12 cellular contexts compared by ENCODE assay signal in genomic region chr12:123095074-123095694, GRCh38. TPM values are rescaled to one million over a fixed set of nuclear protein-coding genes. Genes with fewer than 3 reads are reported as not detected.
A peak's percentile ranks its signal among the peaks of the same experiment; 100 is the strongest.
DNase-seq lines count a peak whose midpoint lies in the region; ATAC-seq and TF ChIP-seq lines count a peak whose summit lies in the region.
"Had no signal": no experiment of that assay in that cellular context is flagged by ENCODE, and none has a peak within 500 bp of the region (broad histone marks: within the 10 kb centered on the region; RNA-seq: fewer than 3 reads in every experiment).

No MANE protein-coding gene starts in this region.

- DNase-seq in PC-3 (no peak), left cardiac atrium (no peak), trophoblast cell (no peak), GM10266 (ENCODE audit: extremely low spot score) (no peak), SIG-M5 (lab: John Stamatoyannopoulos, UW) (no peak), lower leg skin (ENCODE audit: low spot score in 2 of 2) (no peak)
- DNase-seq: activated CD8-positive, alpha-beta memory T cell treated with anti-CD3 and anti-CD28 coated beads, Interleukin-2, amount 50 U/mL, for 4 hours; mucosa of descending colon; NCI-H2029 treated with DMSO at 0.1 percent for 48 hours; upper lobe of right lung had no signal

- H3K79me2 ChIP-seq in PC-3 (ENCODE audit: low read length) (no peaks in the 10 kb centered on the region), trophoblast cell (ENCODE audit: control insufficient read depth, insufficient read depth, low read length, poor library complexity) (no peaks in the 10 kb centered on the region)

- intact Hi-C loops in PC-3 (cut with micrococcal nuclease) (loop anchor here (2.0 kb wide), 1 partner anchor 52 kb away; no protein-coding TSS in a partner anchor), left cardiac atrium (cut with DNase I) (loop anchor here in 1 of 2 donors (5.0 kb wide), 2 partner anchors 37 to 52 kb away; no protein-coding TSS in a partner anchor), lower leg skin (cut with DNase I; ENCODE audit: low total_unique reads) (no loop called here)

- H3K4me1 ChIP-seq in PC-3 (ENCODE audit: insufficient read depth, low read length): peaks cover 47% of the 10 kb centered on the region
- peaks cover 19 to 21% of the 10 kb centered on the region in 2 experiments for H3K4me1 ChIP-seq in trophoblast cell (ENCODE audit: control insufficient read depth in 1 of 2, insufficient read depth in 2 of 2, low read length in 2 of 2)

- POLR2A ChIA-PET in PC-3 (lab: Charles Lee; ENCODE audit: unreplicated experiment): no interaction called here

- H4K8ac ChIP-seq in trophoblast cell (ENCODE audit: low read depth, low read length): no peak overlapping the region

- no peak overlapping the region for H4K91ac ChIP-seq in trophoblast cell (ENCODE audit: low read depth, low read length)

- peaks cover 8% of the 10 kb centered on the region for H3K79me1 ChIP-seq in trophoblast cell (ENCODE audit: low read length)

- H4K20me1 ChIP-seq in PC-3 (ENCODE audit: low read length): no peaks in the 10 kb centered on the region

- H3K14ac ChIP-seq in trophoblast cell (ENCODE audit: low read length): no peak overlapping the region

- H3K27me3 ChIP-seq in PC-3 (ENCODE audit: low read length) (no peaks in the 10 kb centered on the region), trophoblast cell (ENCODE audit: insufficient read depth, low read length) (no peaks in the 10 kb centered on the region)
- H3K27me3 ChIP-seq: upper lobe of right lung had no signal

- peak overlapping the region; percentile 16 for H2AK5ac ChIP-seq in trophoblast cell (ENCODE audit: low read length)

- H2BK5ac ChIP-seq in trophoblast cell (ENCODE audit: low read depth, low read length, poor library complexity): no peak overlapping the region

- ATAC-seq in PC-3 (no peak; the same call in 1 of the 2 replicates), left cardiac atrium (peak; percentile 1 to 19), GM19467 (IDR thresholded peaks at IDR 0.05; ENCODE audit: unreplicated experiment) (no peak)
- ATAC-seq: upper lobe of right lung had no signal

- no CpG with 5 or more reads among the region's 20 CpGs for WGBS in trophoblast cell (ENCODE audit: extremely low coverage, insufficient coverage, insufficient read length)
- WGBS in lower leg skin, 2 donors: 71 to 74% methylated on average over 20 of the region's 20 CpGs

- H3K9me2 ChIP-seq in PC-3 (replicated peaks; ENCODE audit: low read length): no peaks in the 10 kb centered on the region

- CTCF ChIA-PET in PC-3 (lab: Charles Lee): interaction anchor here (1.0 kb wide), 1 partner anchor 52 kb away, joined by 4 read pairs; no protein-coding TSS in a partner anchor

- H3K23ac ChIP-seq in trophoblast cell (ENCODE audit: low read length): no peak overlapping the region

- H3K27ac ChIP-seq in 22Rv1: peak overlapping the region; percentile 25; the same call in 1 of the 2 replicates
- H3K27ac ChIP-seq in PC-3 (ENCODE audit: low read length): peak overlapping the region; percentile 69
- no peak overlapping the region for H3K27ac ChIP-seq in trophoblast cell (ENCODE audit: low read depth, low read length)
- H3K27ac ChIP-seq: upper lobe of right lung had no signal

- H3F3A ChIP-seq in PC-3 (ENCODE audit: low read length, unreplicated experiment): peaks cover 8% of the 10 kb centered on the region

- no TSS peak for BruUV-seq in PC-3 (replicated peaks; lab: Mats Ljungman, UMichigan)

- peak overlapping the region; percentile 2 for H2BK120ac ChIP-seq in trophoblast cell (ENCODE audit: insufficient read depth, low read length, poor library complexity)

- no peak overlapping the region for H2BK12ac ChIP-seq in trophoblast cell (ENCODE audit: low read length)

- no peak for TF ChIP-seq POLR2A in lower leg skin (IDR thresholded peaks at IDR 0.05)

- H3K4me2 ChIP-seq in PC-3 (ENCODE audit: low read length): peak overlapping the region; percentile 72
- H3K4me2 ChIP-seq in trophoblast cell (ENCODE audit: low read length): no peak overlapping the region

- peak overlapping the region; percentile 9 for H3K18ac ChIP-seq in trophoblast cell (ENCODE audit: low read length)

- no peak overlapping the region for H4K12ac ChIP-seq in trophoblast cell (ENCODE audit: low read depth, low read length)

- H3K36me3 ChIP-seq in PC-3 (ENCODE audit: low read depth, low read length): no peaks in the 10 kb centered on the region; the same call in 1 of the 2 replicates
- no peaks in the 10 kb centered on the region for H3K36me3 ChIP-seq in trophoblast cell (ENCODE audit: control insufficient read depth in 1 of 2, insufficient read depth in 2 of 2, low read length in 2 of 2)
- H3K36me3 ChIP-seq: upper lobe of right lung had no signal

- no peak overlapping the region for H3K4ac ChIP-seq in trophoblast cell (ENCODE audit: low read depth, low read length)

- no peak for TF ChIP-seq CTCF in 22Rv1 (IDR thresholded peaks at IDR 0.05)
- TF ChIP-seq CTCF in PC-3 (conservative IDR thresholded peaks at IDR 0.05; ENCODE audit: low read depth, low read length): no peak
- no peak for TF ChIP-seq CTCF in GM10266 (IDR thresholded peaks at IDR 0.05; ENCODE audit: control insufficient read depth, insufficient read depth, low read depth, missing control alignments)
- no peak for TF ChIP-seq CTCF in lower leg skin (IDR thresholded peaks at IDR 0.05)

- H2AFZ ChIP-seq in PC-3 (ENCODE audit: low read length) (no peak overlapping the region), trophoblast cell (ENCODE audit: insufficient read depth, low read length, poor library complexity) (no peak overlapping the region)

- H3K4me3 ChIP-seq in PC-3 (ENCODE audit: low read length) (peak overlapping the region; percentile 24; the same call in 1 of the 2 replicates), trophoblast cell (ENCODE audit: low read depth, low read length) (no peak overlapping the region), lower leg skin (ENCODE audit: low read depth, poor library complexity, severe bottlenecking) (no peak overlapping the region)
- H3K4me3 ChIP-seq: mucosa of descending colon, upper lobe of right lung had no signal

- H3K9me3 ChIP-seq in PC-3 (ENCODE audit: low read length): no peaks in the 10 kb centered on the region
- no peaks in the 10 kb centered on the region for H3K9me3 ChIP-seq in trophoblast cell (ENCODE audit: insufficient read depth, low read depth, low read length)
- H3K9me3 ChIP-seq: mucosa of descending colon, upper lobe of right lung had no signal

- H3K9ac ChIP-seq in PC-3 (ENCODE audit: low read length): 0 out of 2 replicates have a peak overlapping the region, but pooled peaks have one; percentile 19
- H3K9ac ChIP-seq in trophoblast cell (ENCODE audit: low read length): no peak overlapping the region

RNA-seq across cellular contexts. Expression of gene PITPNM2, which starts 55.7 kb away (rescaled TPM):
- 5.6 and 8.1 TPM in 2 replicates for total RNA-seq in PC-3 (2014; rRNA removed)
- 10 to 100 TPM; 13.1 to 22.2 TPM for total RNA-seq in left cardiac atrium
- polyA plus RNA-seq in trophoblast cell (2013): 4.4 and 4.5 TPM in 2 replicates
- 1 to 10 TPM; 3.2 to 6.5 (median 4.2) TPM for total RNA-seq in lower leg skin

Comparison
In these comparisons a context has a peak if more than half of its experiments do, and no peak if none do; other contexts are left out.
1. ATAC-seq: peak in left cardiac atrium (2 of 2); none in PC-3 (single experiment) and GM19467 (single experiment).